ENCODE assay signal across 8 cellular contexts in the genomic region with DNA sequence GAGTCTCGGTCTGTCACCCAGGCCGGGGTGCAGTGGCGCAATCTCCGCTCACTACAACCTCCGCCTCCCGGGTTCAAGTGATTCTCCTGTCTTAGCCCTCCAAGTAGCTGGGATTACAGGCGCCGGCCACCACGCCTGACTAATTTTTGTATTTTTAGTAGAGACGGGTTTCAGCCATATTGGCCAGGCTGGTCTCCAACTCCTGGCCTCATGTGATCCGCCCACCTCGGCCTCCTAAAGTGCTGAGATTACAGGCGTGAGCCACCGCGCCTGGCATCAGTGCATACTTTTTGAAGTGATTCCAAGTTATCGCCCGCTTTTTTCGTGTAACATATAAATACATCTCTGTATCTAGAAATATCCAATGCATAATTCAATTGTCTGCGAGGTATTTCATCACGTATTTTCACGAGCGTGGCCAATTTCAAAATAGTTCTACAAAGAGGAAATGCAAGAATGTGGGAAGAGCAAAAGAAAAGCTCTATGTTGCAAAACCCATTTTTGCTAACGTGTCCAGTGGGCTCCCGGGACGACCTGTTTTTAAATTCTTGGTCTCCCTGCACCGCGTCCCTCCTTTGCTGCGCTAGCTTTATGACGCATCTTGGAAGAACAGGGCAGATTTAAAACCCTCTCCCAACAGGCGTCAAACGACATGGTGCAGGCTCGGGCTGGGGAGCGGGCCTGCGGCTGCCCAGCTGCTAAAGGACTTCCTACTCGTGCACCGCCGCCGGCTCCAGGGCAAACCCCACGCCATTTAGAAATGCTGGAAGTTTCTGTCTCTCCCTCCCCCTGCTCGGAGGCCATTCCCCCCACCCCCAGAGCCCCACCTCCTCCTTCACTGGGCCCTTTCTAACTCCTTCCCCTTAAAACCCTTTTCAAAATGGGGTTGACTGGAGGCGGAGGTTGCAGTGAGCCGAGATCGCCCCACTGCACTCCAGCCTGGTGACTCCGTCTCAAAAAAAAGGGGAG. TPM values are rescaled to one million over a fixed set of nuclear protein-coding genes. Genes with fewer than 3 reads are reported as not detected.
DNase-seq lines count a peak whose midpoint lies in the region; ATAC-seq, FAIRE-seq and TF ChIP-seq lines count a peak whose summit lies in the region.

No MANE protein-coding gene starts in this region.

- H3K4me1 ChIP-seq in endodermal cell (ENCODE audit: control insufficient read depth, insufficient read depth, low read length) (no peaks in the 10 kb centered on the region), lower lobe of right lung (peaks cover 29% of the 10 kb centered on the region)

- no peak for DNase-seq in AG04449 (ENCODE audit: low read depth, low spot score)
- DNase-seq in SK-N-DZ (ENCODE audit: low spot score) = peak; percentile 41
- peak; percentile 81 for DNase-seq in endodermal cell
- DNase-seq in lower lobe of right lung = peak; percentile 82
- peak in 33 of 49 donors; percentile 10 to 51 (median 27) for DNase-seq in substantia nigra (lab: John Stamatoyannopoulos, UW)
- DNase-seq in RCC 7860 (ENCODE audit: low spot score) = no peak

- peak overlapping the region; percentile 38 for H3K9ac ChIP-seq in endodermal cell (ENCODE audit: extremely low read depth, low read length, poor library complexity, severe bottlenecking)

- H3K4me3 ChIP-seq in AG04449 (ENCODE audit: low read depth, low read length) = peak overlapping the region; percentile 71
- peak overlapping the region; percentile 96 for H3K4me3 ChIP-seq in GM12875 (ENCODE audit: low read depth, low read length)
- H3K4me3 ChIP-seq in endodermal cell (ENCODE audit: low read length) = no peak overlapping the region
- H3K4me3 ChIP-seq in lower lobe of right lung = peak overlapping the region; percentile 89

- no peaks in the 10 kb centered on the region for H3K9me3 ChIP-seq in endodermal cell (ENCODE audit: control insufficient read depth, low read length)
- H3K9me3 ChIP-seq in lower lobe of right lung = no peaks in the 10 kb centered on the region

- ATAC-seq in lower lobe of right lung (peak; percentile 64 to 70), HG02610 (IDR thresholded peaks at IDR 0.05; ENCODE audit: unreplicated experiment) (no peak)

- H3K36me3 ChIP-seq in endodermal cell (ENCODE audit: control insufficient read depth, insufficient read depth, low read length) (peaks cover 4% of the 10 kb centered on the region), lower lobe of right lung (no peaks in the 10 kb centered on the region)

- peaks cover 10% of the 10 kb centered on the region for H3K36me3 Mint-ChIP-seq in endodermal cell (ENCODE audit: low read depth)

- H3K27me3 Mint-ChIP-seq in endodermal cell (ENCODE audit: insufficient read depth) = peaks cover 2% of the 10 kb centered on the region

- CTCF ChIA-PET in AG04449 (lab: Yijun Ruan, JAX) = interaction anchor here (0.7 to 1.7 kb wide), 4 partner anchors 8 to 78 kb away, joined by 3 to 5 read pairs (median 3); a partner anchor contains a TSS

- peak overlapping the region; percentile 66 for H3K4me3 Mint-ChIP-seq in endodermal cell

- POLR2A ChIA-PET in AG04449 (lab: Yijun Ruan, JAX) = interaction anchor here (0.7 to 0.8 kb wide), 2 partner anchors 56 to 77 kb away, joined by 3 read pairs; a partner anchor contains a TSS

- peak overlapping the region; percentile 85 for H3K27ac Mint-ChIP-seq in endodermal cell

- no peak for FAIRE-seq in RCC 7860 (lab: Jason Lieb, UNC)

- H3K27me3 ChIP-seq in endodermal cell (ENCODE audit: control insufficient read depth, insufficient read depth, low read length, poor library complexity, severe bottlenecking) = no peaks in the 10 kb centered on the region
- H3K27me3 ChIP-seq in lower lobe of right lung (ENCODE audit: low read depth) = no peaks in the 10 kb centered on the region

- H3K9me3 Mint-ChIP-seq in endodermal cell = no peaks in the 10 kb centered on the region

- H3K4me1 Mint-ChIP-seq in endodermal cell = peaks cover 19% of the 10 kb centered on the region

- intact Hi-C loops in lower lobe of right lung (cut with DNase I) = no loop called here

- no peak overlapping the region for H3K27ac ChIP-seq in endodermal cell (ENCODE audit: low read depth, low read length)
- peak overlapping the region; percentile 96 for H3K27ac ChIP-seq in lower lobe of right lung
- H3K27ac ChIP-seq in substantia nigra (ENCODE audit: low read depth, low read length, poor library complexity, severe bottlenecking) = peak overlapping the region; percentile 71

- TF ChIP-seq CTCF in AG04449 (IDR thresholded peaks at IDR 0.05; ENCODE audit: insufficient read depth, low read length, missing control alignments) (no peak), GM12875 (IDR thresholded peaks at IDR 0.05; ENCODE audit: borderline replicate concordance, insufficient read depth, low read depth, low read length) (no peak), endodermal cell (conservative IDR thresholded peaks at IDR 0.05) (no peak), lower lobe of right lung (IDR thresholded peaks at IDR 0.05) (no peak)

- WGBS in endodermal cell (ENCODE audit: insufficient coverage in 1 of 2, insufficient read length in 1 of 2), 2 experiments = 75 to 85% methylated on average over 26 to 44 of the region's 44 CpGs

RNA-seq across cellular contexts. Expression of a gene that starts 0.9 kb away (rescaled TPM):
- polyA plus RNA-seq in SK-N-DZ (2014; cell fraction: cytosol; rRNA removed) = 52.3 and 55.7 TPM in 2 replicates
- polyA plus RNA-seq in SK-N-DZ (2014; cell fraction: nucleus; rRNA removed) = 20.8 and 28.7 TPM in 2 replicates
- total RNA-seq in endodermal cell (10 to 100 TPM; 41.9 to 55.1 TPM), lower lobe of right lung (83.5 TPM)
- polyA plus RNA-seq in endodermal cell (2013, experiment 1 of 2) = 51.0 TPM
- polyA plus RNA-seq in endodermal cell (2013, experiment 2 of 2) = 49.7 TPM

Comparison
In these comparisons a context has a peak if more than half of its experiments do, and no peak if none do; other contexts are left out.
1. DNase-seq: peak in SK-N-DZ (single experiment), endodermal cell (single experiment), lower lobe of right lung (single experiment) and substantia nigra (33 of 49); none in AG04449 (single experiment) and RCC 7860 (single experiment).